Comparison of ENCODE assay signal across 23 cellular contexts in genomic region chr9:69753830-69754229, GRCh38.
"Had no signal": no experiment of that assay in that cellular context is flagged by ENCODE, and none has a peak within 500 bp of the region (broad histone marks: within the 10 kb centered on the region; RNA-seq: fewer than 3 reads in every experiment).

No MANE protein-coding gene starts in this region.

- H2AFZ ChIP-seq: parathyroid adenoma had no signal

- DNase-seq: effector CD8-positive, alpha-beta T cell; endodermal cell; foreskin fibroblast; gastrocnemius medialis; head of caudate nucleus; kidney; natural killer cell; right lobe of liver; small intestine; stimulated activated CD4-positive, alpha-beta T cell treated with anti-CD3 and anti-CD28 coated beads, Interleukin-15, amount 100 ng/mL, for 24 hours; stimulated activated CD4-positive, alpha-beta T cell treated with anti-CD3 and anti-CD28 coated beads, Interleukin-4, amount 100 ng/mL, for 1 hour; stimulated activated CD8-positive, alpha-beta memory T cell treated with anti-CD3 and anti-CD28 coated beads, Interleukin-4, amount 100 ng/mL, for 48 hours; stimulated activated naive CD4-positive, alpha-beta T cell; stimulated activated naive CD8-positive, alpha-beta T cell treated with anti-CD3 and anti-CD28 coated beads, Interleukin-15, amount 100 ng/mL, for 72 hours; transverse colon; upper lobe of right lung; uterus had no signal

- H3K9ac ChIP-seq: parathyroid adenoma had no signal

- FAIRE-seq: kidney, small intestine had no signal

- H3K4me3 ChIP-seq: gastrocnemius medialis, lung, right lobe of liver, suprapubic skin, transverse colon, upper lobe of right lung, uterus had no signal

- H3K27ac ChIP-seq: epithelial cell of prostate, gastrocnemius medialis, parathyroid adenoma, right lobe of liver, suprapubic skin, transverse colon, upper lobe of right lung, uterus had no signal

- H3K27me3 ChIP-seq: gastrocnemius medialis, right lobe of liver, suprapubic skin, transverse colon, upper lobe of right lung, uterus had no signal

- H3K9me3 ChIP-seq: gastrocnemius medialis, right lobe of liver, suprapubic skin, transverse colon, upper lobe of right lung, uterus had no signal

- ATAC-seq: esophagus mucosa; gastrocnemius medialis; left lobe of liver; natural killer cell; stimulated activated naive CD8-positive, alpha-beta T cell treated with anti-CD3 and anti-CD28 coated beads, Interleukin-15, amount 100 ng/mL, for 72 hours; upper lobe of right lung had no signal

- H3K36me3 ChIP-seq: gastrocnemius medialis, uterus had no signal

- H3K79me2 ChIP-seq: parathyroid adenoma had no signal

- H3K4me1 ChIP-seq: uterus had no signal
